8 cellular contexts compared by ENCODE assay signal in the genomic region with DNA sequence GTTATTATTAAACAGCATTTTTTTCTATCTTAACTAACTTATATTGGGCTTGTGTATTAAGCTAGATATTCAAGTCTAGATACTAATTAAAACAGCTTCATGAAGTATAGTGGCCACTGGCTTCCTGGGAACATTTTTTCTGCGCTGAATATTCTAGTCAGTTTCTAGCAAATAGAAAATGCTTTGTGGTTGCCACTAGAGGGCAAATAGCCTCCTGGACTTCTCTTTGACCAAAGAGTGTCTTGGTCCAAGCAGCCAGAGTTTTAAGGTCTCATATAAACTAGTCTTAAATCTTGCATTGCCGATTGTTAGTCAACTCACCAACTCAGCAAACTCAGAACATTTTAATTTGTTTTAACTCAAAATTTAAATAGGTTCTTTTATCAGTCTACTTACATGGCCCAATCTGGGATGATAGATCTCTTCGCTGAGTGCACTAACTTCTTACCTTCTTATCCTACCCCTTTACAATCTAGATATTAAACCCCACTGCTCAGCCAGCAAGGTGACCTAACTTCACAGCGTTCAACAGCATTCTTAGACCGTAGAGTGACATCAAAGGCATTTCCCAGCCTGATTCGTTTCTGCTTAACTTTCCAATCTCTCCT. TPM values are rescaled to one million over a fixed set of nuclear protein-coding genes. Genes with fewer than 3 reads are reported as not detected.
DNase-seq lines count a peak whose midpoint lies in the region; ATAC-seq, FAIRE-seq and TF ChIP-seq lines count a peak whose summit lies in the region.

No MANE protein-coding gene starts in this region.

- H3K4me1 ChIP-seq in cardiac muscle cell (ENCODE audit: low read depth) (peaks cover 3% of the 10 kb centered on the region), Peyer's patch (no peaks in the 10 kb centered on the region), small intestine (ENCODE audit: control insufficient read depth in 2 of 2, insufficient read depth in 1 of 2, low read depth in 1 of 2, low read length in 1 of 2) (no peaks in the 10 kb centered on the region)

- DNase-seq in cardiac muscle cell (ENCODE audit: low read depth in 1 of 2, low spot score in 1 of 2) = peak; percentile 58 to 81
- DNase-seq in cardiac septum (ENCODE audit: low spot score) = no peak
- no peak for DNase-seq in Peyer's patch
- peak in 1 of 2 donors; percentile 51 for DNase-seq in foreskin fibroblast
- peak; percentile 32 for DNase-seq in small intestine
- no peak for DNase-seq in stimulated activated CD4-positive, alpha-beta T cell treated with anti-CD3 and anti-CD28 coated beads, Interleukin-4, amount 100 ng/mL, for 24 hours
- no peak for DNase-seq in caudate nucleus (lab: John Stamatoyannopoulos, UW)

- H3K4me3 ChIP-seq in cardiac muscle cell = no peak overlapping the region
- no peak overlapping the region for H3K4me3 ChIP-seq in Peyer's patch
- H3K4me3 ChIP-seq in foreskin fibroblast (ENCODE audit: low read depth in 1 of 2, low read length in 2 of 2) = no peak overlapping the region
- H3K4me3 ChIP-seq in small intestine (ENCODE audit: low read depth in 1 of 2, low read length in 2 of 2) = no peak overlapping the region

- H3K36me3 ChIP-seq in cardiac muscle cell = no peaks in the 10 kb centered on the region
- no peaks in the 10 kb centered on the region for H3K36me3 ChIP-seq in Peyer's patch
- H3K36me3 ChIP-seq in small intestine (ENCODE audit: control insufficient read depth in 2 of 2, insufficient read depth in 2 of 2, low read length in 2 of 2) = no peaks in the 10 kb centered on the region

- H3K9me3 ChIP-seq in cardiac muscle cell (ENCODE audit: low read depth) = no peaks in the 10 kb centered on the region
- no peaks in the 10 kb centered on the region for H3K9me3 ChIP-seq in Peyer's patch
- H3K9me3 ChIP-seq in small intestine (ENCODE audit: control insufficient read depth, low read depth) = no peaks in the 10 kb centered on the region

- no peak for ATAC-seq in GM21825 (IDR thresholded peaks at IDR 0.05; ENCODE audit: unreplicated experiment)

- H3K27ac ChIP-seq in cardiac muscle cell (no peak overlapping the region), Peyer's patch (no peak overlapping the region), small intestine (ENCODE audit: low read depth in 1 of 2, low read length in 1 of 2) (no peak overlapping the region), caudate nucleus (ENCODE audit: low read depth, low read length) (no peak overlapping the region)

- peak; percentile 51 for FAIRE-seq in small intestine (lab: Jason Lieb, UNC)

- intact Hi-C loops in cardiac septum (cut with DNase I) = loop anchor here (5.0 kb wide), 1 partner anchor 40 kb away; no protein-coding TSS in a partner anchor

- TF ChIP-seq CTCF in cardiac muscle cell (IDR thresholded peaks at IDR 0.05; ENCODE audit: low read depth, low read length) (peak; percentile 82), Peyer's patch (IDR thresholded peaks at IDR 0.05) (peak in 5 of 6 experiments; percentile 9 to 60 (median 58)), foreskin fibroblast (IDR thresholded peaks at IDR 0.05; ENCODE audit: low read depth, low read length) (peak; percentile 67)

- 52 to 61% (median 55%) methylated on average over 6 of the region's 6 CpGs for WGBS in small intestine, 3 donors

- no peak for TF ChIP-seq POLR2A in Peyer's patch (IDR thresholded peaks at IDR 0.05)

- H3K27me3 ChIP-seq in cardiac muscle cell = no peaks in the 10 kb centered on the region
- no peaks in the 10 kb centered on the region for H3K27me3 ChIP-seq in Peyer's patch
- H3K27me3 ChIP-seq in small intestine (ENCODE audit: control insufficient read depth in 2 of 2, insufficient read depth in 2 of 2, low read length in 2 of 2) = no peaks in the 10 kb centered on the region

RNA-seq across cellular contexts. Expression of a gene that starts 24.6 kb away (rescaled TPM):
- total RNA-seq in cardiac muscle cell = 196 and 265 TPM in 2 replicates
- 312 and 349 TPM in 2 replicates for polyA plus RNA-seq in cardiac muscle cell
- total RNA-seq in cardiac septum = 6.8 TPM
- 10 to 100 TPM in 1 of 4 donors, 1 to 10 TPM in 3; 2.8 to 12.3 (median 8.4) TPM for total RNA-seq in Peyer's patch
- polyA plus RNA-seq in small intestine = 10 to 100 TPM in 1 of 3 donors, 1 to 10 TPM in 2; 2.5 to 10.1 (median 4.6) TPM

Comparison
In these comparisons a context has a peak if more than half of its experiments do, and no peak if none do; other contexts are left out.
1. DNase-seq: peak in cardiac muscle cell (2 of 2) and small intestine (single experiment); none in cardiac septum (single experiment), Peyer's patch (0 of 3), stimulated activated CD4-positive, alpha-beta T cell treated with anti-CD3 and anti-CD28 coated beads, Interleukin-4, amount 100 ng/mL, for 24 hours (single experiment) and caudate nucleus (0 of 61).
2. RNA of a gene that starts 24.6 kb away (total RNA-seq): 196 to 265 TPM in cardiac muscle cell; 2.8 to 12.3 TPM in Peyer's patch and 6.8 TPM in cardiac septum (single experiment); every median in the first group is over 10 times any median in the second.
3. Peak in every context shown above with its lines, with median percentiles within 50 percentile points of each other: CTCF ChIP-seq.